Comparison of ENCODE assay signal across 8 cellular contexts in genomic region chr14:45253070-45253753, GRCh38. TPM values are rescaled to one million over a fixed set of nuclear protein-coding genes. Genes with fewer than 3 reads are reported as not detected.
DNase-seq lines count a peak whose midpoint lies in the region; ATAC-seq and TF ChIP-seq lines count a peak whose summit lies in the region.

TSS of gene MIS18BP1 (minus strand) at chr14:45253202. CDS start at chr14:45247286, 5,916 bp downstream.

- peak within 1 kb of the TSS; percentile 89 to 97 (median 95) for H3K4me3 Mint-ChIP-seq in naive thymus-derived CD4-positive, alpha-beta T cell
- peak within 1 kb of the TSS; percentile 87 to 97 for H3K4me3 Mint-ChIP-seq in stimulated activated naive B cell treated with anti-CD40 and anti-IgM and Interleukin-4, amounts not matched to agents 10 μg/mL and 1 μg/mL and 100 μg/mL, for 72 hours

- H3K9me3 Mint-ChIP-seq in naive thymus-derived CD4-positive, alpha-beta T cell: peaks cover 0 to 20% (median 11%) of the 10 kb centered on the region in 11 donors
- H3K9me3 Mint-ChIP-seq in stimulated activated naive B cell treated with anti-CD40 and anti-IgM and Interleukin-4, amounts not matched to agents 10 μg/mL and 1 μg/mL and 100 μg/mL, for 72 hours: peaks cover 10 to 14% of the 10 kb centered on the region in 2 donors

- no peaks in the 10 kb centered on the region for H3K36me3 ChIP-seq in fibroblast of lung (ENCODE audit: control insufficient read depth, insufficient read depth, low read length)
- H3K36me3 ChIP-seq in naive thymus-derived CD4-positive, alpha-beta T cell (ENCODE audit: control insufficient read depth in 2 of 3, insufficient read depth in 3 of 3, low read length in 3 of 3): no peaks in the 10 kb centered on the region

- CTCF ChIA-PET in naive thymus-derived CD4-positive, alpha-beta T cell (lab: Charles Lee): interaction anchor here (0.7 kb wide), 1 partner anchor 345 kb away, joined by 4 read pairs; no protein-coding TSS in a partner anchor

- peaks cover 0 to 13% (median 2%) of the 10 kb centered on the region in 5 donors for H3K36me3 Mint-ChIP-seq in naive thymus-derived CD4-positive, alpha-beta T cell
- peaks cover 0 to 2% of the 10 kb centered on the region in 2 donors for H3K36me3 Mint-ChIP-seq in stimulated activated naive B cell treated with anti-CD40 and anti-IgM and Interleukin-4, amounts not matched to agents 10 μg/mL and 1 μg/mL and 100 μg/mL, for 72 hours

- H3K4me1 Mint-ChIP-seq in naive thymus-derived CD4-positive, alpha-beta T cell: peaks cover 5 to 31% (median 20%) of the 10 kb centered on the region in 7 donors
- H3K4me1 Mint-ChIP-seq in stimulated activated naive B cell treated with anti-CD40 and anti-IgM and Interleukin-4, amounts not matched to agents 10 μg/mL and 1 μg/mL and 100 μg/mL, for 72 hours: peaks cover 5 to 18% of the 10 kb centered on the region in 2 donors

- no peaks in the 10 kb centered on the region for H3K4me1 ChIP-seq in fibroblast of lung (ENCODE audit: control insufficient read depth, extremely low read depth, insufficient read depth, low read length)
- H3K4me1 ChIP-seq in naive thymus-derived CD4-positive, alpha-beta T cell (ENCODE audit: control insufficient read depth in 2 of 2, insufficient read depth in 2 of 2, low read length in 2 of 2): peaks cover 0 to 13% of the 10 kb centered on the region in 2 donors

- peak within 1 kb of the TSS; percentile 96 for H3K27ac ChIP-seq in fibroblast of lung (ENCODE audit: insufficient read depth, low read length)
- peak within 1 kb of the TSS; percentile 75 for H3K27ac ChIP-seq in naive thymus-derived CD4-positive, alpha-beta T cell (ENCODE audit: low read depth, low read length)

- peak within 1 kb of the TSS; percentile 87 for H3K9ac ChIP-seq in fibroblast of lung (ENCODE audit: insufficient read depth, low read length)

- intact Hi-C loops in naive thymus-derived CD4-positive, alpha-beta T cell (cut with micrococcal nuclease): loop anchor here (1.0 kb wide), 6 partner anchors 15 to 356 kb away; partner anchors contain the start of genes FKBP3 (in 2 of the 2), TOGARAM1 (in 2 of the 2) and PRPF39 (in 1 of the 2)

- peaks cover 0 to 6% (median 0%) of the 10 kb centered on the region in 5 donors for H3K27me3 Mint-ChIP-seq in naive thymus-derived CD4-positive, alpha-beta T cell
- H3K27me3 Mint-ChIP-seq in stimulated activated naive B cell treated with anti-CD40 and anti-IgM and Interleukin-4, amounts not matched to agents 10 μg/mL and 1 μg/mL and 100 μg/mL, for 72 hours: no peaks in the 10 kb centered on the region

- peak within 1 kb of the TSS; percentile 92 to 97 (median 95) for H3K27ac Mint-ChIP-seq in naive thymus-derived CD4-positive, alpha-beta T cell
- peak within 1 kb of the TSS; percentile 98 for H3K27ac Mint-ChIP-seq in stimulated activated naive B cell treated with anti-CD40 and anti-IgM and Interleukin-4, amounts not matched to agents 10 μg/mL and 1 μg/mL and 100 μg/mL, for 72 hours

- TF ChIP-seq CTCF in LNCAP (IDR thresholded peaks at IDR 0.05) (peak; percentile 84), fibroblast of lung (conservative IDR thresholded peaks at IDR 0.05 in 1 of 2, IDR thresholded peaks at IDR 0.05 in 1 of 2; ENCODE audit: low read depth in 1 of 2, low read length in 2 of 2) (peak; percentile 45 to 53)

- no peaks in the 10 kb centered on the region for H3K9me3 ChIP-seq in fibroblast of lung (ENCODE audit: control insufficient read depth, insufficient read depth, low read depth, low read length)
- peaks cover 0 to 10% (median 0%) of the 10 kb centered on the region in 3 experiments for H3K9me3 ChIP-seq in naive thymus-derived CD4-positive, alpha-beta T cell (ENCODE audit: control insufficient read depth in 2 of 3, low read length in 3 of 3)

- peak within 1 kb of the TSS; percentile 98 for H2AFZ ChIP-seq in fibroblast of lung (ENCODE audit: low read length)

- peak within 1 kb of the TSS; percentile 71 to 90 (median 76) for H3K4me3 ChIP-seq in fibroblast of lung (replicated peaks in 1 of 4; ENCODE audit: control extremely low read depth in 1 of 4, insufficient read depth in 1 of 4, low read depth in 3 of 4, low read length in 4 of 4)
- peak within 1 kb of the TSS; percentile 78 for H3K4me3 ChIP-seq in naive thymus-derived CD4-positive, alpha-beta T cell (ENCODE audit: low read length)

- peak within 1 kb of the TSS; percentile 86 for H3K4me2 ChIP-seq in fibroblast of lung (ENCODE audit: extremely low read depth, insufficient read depth, low read length)

- POLR2A ChIA-PET in naive thymus-derived CD4-positive, alpha-beta T cell (lab: Charles Lee): interaction anchor here (0.6 to 2.2 kb wide), 5 partner anchors 117 to 293 kb away, joined by 3 to 10 read pairs (median 4); partner anchors contain the start of genes FANCM, KLHL28, PRPF39 and TOGARAM1

- H3K27me3 ChIP-seq in fibroblast of lung (ENCODE audit: control insufficient read depth, insufficient read depth, low read length): no peaks in the 10 kb centered on the region
- H3K27me3 ChIP-seq in naive thymus-derived CD4-positive, alpha-beta T cell (ENCODE audit: control insufficient read depth in 2 of 2, insufficient read depth in 2 of 2, low read length in 2 of 2): no peaks in the 10 kb centered on the region

- H3K79me2 ChIP-seq in fibroblast of lung (ENCODE audit: control insufficient read depth, insufficient read depth, low read length): peaks cover 45% of the 10 kb centered on the region

- no peaks in the 10 kb centered on the region for H4K20me1 ChIP-seq in fibroblast of lung (ENCODE audit: control insufficient read depth, extremely low read depth, insufficient read depth, low read length)

- peak; percentile 94 for ATAC-seq in naive thymus-derived CD4-positive, alpha-beta T cell
- peak; percentile 88 for ATAC-seq in stimulated activated naive B cell treated with anti-CD40 and anti-IgM and Interleukin-4, amounts not matched to agents 10 μg/mL and 1 μg/mL and 100 μg/mL, for 72 hours (replicated peaks)

- peak; percentile 99 for DNase-seq in ELF-1 (ENCODE audit: low read depth, low spot score)
- DNase-seq in GOT3 (lab: John Stamatoyannopoulos, UW): peak; percentile 53
- DNase-seq in RPMI8226: peak; percentile 94
- DNase-seq in activated T-helper 1 cell treated with anti-CD3 and anti-CD28 coated beads, Interleukin-2, amount 50 U/mL, for 16 hours (ENCODE audit: low read depth in 1 of 2, low spot score in 1 of 2): peak; percentile 89 to 90
- peak; percentile 97 for DNase-seq in fibroblast of lung (ENCODE audit: low read depth in 2 of 2)
- peak; percentile 83 to 95 (median 91) for DNase-seq in naive thymus-derived CD4-positive, alpha-beta T cell
- peak; percentile 95 for DNase-seq in stimulated activated naive B cell treated with anti-CD40 and anti-IgM and Interleukin-4, amounts not matched to agents 10 μg/mL and 1 μg/mL and 100 μg/mL, for 72 hours

RNA-seq across cellular contexts. Expression of gene MIS18BP1, which starts in this region (rescaled TPM):
- 24.1 and 26.4 TPM in 2 replicates for total RNA-seq in fibroblast of lung
- polyA plus RNA-seq in fibroblast of lung: 13.3 and 16.3 TPM in 2 replicates
- polyA plus RNA-seq in fibroblast of lung (2012): 9.0 and 10.3 TPM in 2 replicates
- not detected in 2 replicates for polyA minus RNA-seq in fibroblast of lung (ENCODE audit: low replicate concordance)
- 10 to 100 TPM; 15.6 to 64.9 (median 29.4) TPM for total RNA-seq in naive thymus-derived CD4-positive, alpha-beta T cell
- polyA plus RNA-seq in naive thymus-derived CD4-positive, alpha-beta T cell: 10 to 100 TPM; 12.6 to 14.6 TPM

Comparison
In these comparisons a context has a peak if more than half of its experiments do, and no peak if none do; other contexts are left out.
1. Peak in every context shown above with its lines: DNase-seq, ATAC-seq, H3K4me3 ChIP-seq and H3K27ac ChIP-seq.